27 cellular contexts compared by ENCODE assay signal in genomic region chr1:30739601-30740000, GRCh38. TPM values are rescaled to one million over a fixed set of nuclear protein-coding genes. Genes with fewer than 3 reads are reported as not detected.
DNase-seq lines count a peak whose midpoint lies in the region; ATAC-seq, FAIRE-seq and TF ChIP-seq lines count a peak whose summit lies in the region.
"Had no signal": no experiment of that assay in that cellular context is flagged by ENCODE, and none has a peak within 500 bp of the region (broad histone marks: within the 10 kb centered on the region; RNA-seq: fewer than 3 reads in every experiment).

No MANE protein-coding gene starts in this region.

- RAD21 ChIA-PET in GM12878 (lab: Charles Lee; ENCODE audit: unreplicated experiment), result no interaction called here

- H2AK9ac ChIP-seq in IMR-90 (replicated peaks; ENCODE audit: low read depth, low read length, poor library complexity), result peak overlapping the region; percentile 38

- dilution Hi-C loops in IMR-90 (cut with HindIII; ENCODE audit: low sequenced_read_pairs, unreplicated experiment), result no loop called here

- in situ Hi-C loops in IMR-90 (cut with MboI; ENCODE audit: low sequenced_read_pairs) (no loop called here), GM12878 (cut with MboI) (no loop called here)

- CTCF ChIA-PET in activated CD4-positive, alpha-beta memory T cell treated with anti-CD3 and anti-CD28 coated beads for 36 hours (lab: Charles Lee), result interaction anchor here (2.1 kb wide), 1 partner anchor 43 kb away, joined by 8 read pairs; no protein-coding TSS in a partner anchor
- CTCF ChIA-PET in activated CD4-positive, alpha-beta memory T cell treated with anti-CD3 and anti-CD28 coated beads, Interleukin-2, amount 10 ng/mL, durations not matched to agents 7 days and 5 days (lab: Charles Lee), result interaction anchor here (1.1 to 2.7 kb wide), 3 partner anchors 9 to 21 kb away, joined by 3 to 12 read pairs (median 5); no protein-coding TSS in a partner anchor
- CTCF ChIA-PET in IMR-90 (lab: Yijun Ruan, JAX), result no interaction called here
- CTCF ChIA-PET in GM12878 (lab: Yijun Ruan, JAX), result interaction anchor here (1.2 to 2.1 kb wide), 2 partner anchors 19 to 40 kb away, joined by 4 to 5 read pairs; no protein-coding TSS in a partner anchor

- no peak overlapping the region for H3K4me3 Mint-ChIP-seq in activated CD4-positive, alpha-beta memory T cell treated with anti-CD3 and anti-CD28 coated beads for 36 hours
- no peak overlapping the region for H3K4me3 Mint-ChIP-seq in activated CD4-positive, alpha-beta memory T cell treated with anti-CD3 and anti-CD28 coated beads, Interleukin-2, amount 10 ng/mL, durations not matched to agents 7 days and 5 days
- H3K4me3 Mint-ChIP-seq: type B pancreatic cell had no signal

- ATAC-seq in IMR-90 (ENCODE audit: low read depth) (no peak), GM12878 (no peak), GM21723 (IDR thresholded peaks at IDR 0.05; ENCODE audit: unreplicated experiment) (no peak)
- ATAC-seq: PC-3 had no signal

- peaks cover 53% of the 10 kb centered on the region for H3K4me1 Mint-ChIP-seq in activated CD4-positive, alpha-beta memory T cell treated with anti-CD3 and anti-CD28 coated beads for 36 hours (ENCODE audit: low read depth)
- H3K4me1 Mint-ChIP-seq in activated CD4-positive, alpha-beta memory T cell treated with anti-CD3 and anti-CD28 coated beads, Interleukin-2, amount 10 ng/mL, durations not matched to agents 7 days and 5 days, result peaks cover 89% of the 10 kb centered on the region

- no peak overlapping the region for H3K4ac ChIP-seq in IMR-90 (ENCODE audit: low read depth, low read length)
- peak overlapping the region; percentile 86 for H3K4ac ChIP-seq in neuronal stem cell (ENCODE audit: low read length)

- no peak overlapping the region for H2BK5ac ChIP-seq in IMR-90 (ENCODE audit: low read depth, low read length, poor library complexity, severe bottlenecking)
- H2BK5ac ChIP-seq in neuronal stem cell (ENCODE audit: low read length), result peak overlapping the region; percentile 76

- no peak overlapping the region for H4K5ac ChIP-seq in IMR-90 (ENCODE audit: low read depth, low read length)

- H3K9me3 Mint-ChIP-seq in activated CD4-positive, alpha-beta memory T cell treated with anti-CD3 and anti-CD28 coated beads for 36 hours, result no peaks in the 10 kb centered on the region
- peaks cover 2% of the 10 kb centered on the region for H3K9me3 Mint-ChIP-seq in activated CD4-positive, alpha-beta memory T cell treated with anti-CD3 and anti-CD28 coated beads, Interleukin-2, amount 10 ng/mL, durations not matched to agents 7 days and 5 days
- H3K9me3 Mint-ChIP-seq: type B pancreatic cell had no signal

- H2BK120ac ChIP-seq in IMR-90 (ENCODE audit: low read depth, low read length) (no peak overlapping the region), neuronal stem cell (ENCODE audit: low read depth, low read length) (no peak overlapping the region)

- no peak overlapping the region for H2BK20ac ChIP-seq in IMR-90 (ENCODE audit: low read depth, low read length)

- no peak overlapping the region for H4K91ac ChIP-seq in IMR-90 (ENCODE audit: insufficient read depth, low read depth, low read length)
- no peak overlapping the region for H4K91ac ChIP-seq in neuronal stem cell (ENCODE audit: low read depth, low read length, poor library complexity)

- BruUV-seq in IMR-90 (replicated peaks; lab: Mats Ljungman, UMichigan) (no TSS peak), GM12878 (replicated peaks; lab: Mats Ljungman, UMichigan) (no TSS peak)

- FAIRE-seq in GM12878 (lab: Jason Lieb, UNC) (no peak), HTR-8/SVneo (lab: Jason Lieb, UNC) (no peak)

- no peak overlapping the region for H3K14ac ChIP-seq in IMR-90 (replicated peaks; ENCODE audit: low read depth, low read length)
- H3K14ac ChIP-seq in neuronal stem cell (ENCODE audit: low read length), result no peak overlapping the region

- H4K8ac ChIP-seq in IMR-90 (ENCODE audit: low read depth in 2 of 2, low read length in 2 of 2), result no peak overlapping the region
- H4K8ac ChIP-seq in neuronal stem cell (ENCODE audit: low read depth, low read length), result no peak overlapping the region

- H2BK12ac ChIP-seq in neuronal stem cell (ENCODE audit: low read length), result peak overlapping the region; percentile 14

- SMC1A ChIA-PET in GM12878 (lab: Charles Lee; ENCODE audit: uncharacterized antibody, unreplicated experiment), result interaction anchor here (21.5 kb wide), 1 partner anchor 13 kb away, joined by 556 read pairs; the partner anchor contains the start of gene LAPTM5

- H2AFZ ChIP-seq in IMR-90 (replicated peaks; ENCODE audit: low read length, poor library complexity) (no peak overlapping the region), GM12878 (ENCODE audit: control insufficient read depth, low read depth, low read length) (no peak overlapping the region), neuronal stem cell (ENCODE audit: low read length) (no peak overlapping the region), Karpas-422 (ENCODE audit: low read length) (no peak overlapping the region)
- H2AFZ ChIP-seq: GM23248 had no signal

- POLR2A ChIA-PET in activated CD4-positive, alpha-beta memory T cell treated with anti-CD3 and anti-CD28 coated beads for 36 hours (lab: Charles Lee), result no interaction called here
- POLR2A ChIA-PET in activated CD4-positive, alpha-beta memory T cell treated with anti-CD3 and anti-CD28 coated beads, Interleukin-2, amount 10 ng/mL, durations not matched to agents 7 days and 5 days (lab: Charles Lee), result no interaction called here
- POLR2A ChIA-PET in IMR-90 (lab: Charles Lee; ENCODE audit: unreplicated experiment) (no interaction called here), GM12878 (lab: Charles Lee) (interaction anchor here (22.5 kb wide), 1 partner anchor 21 kb away, joined by 741 read pairs; the partner anchor contains the start of gene LAPTM5)

- H3K27ac Mint-ChIP-seq in activated CD4-positive, alpha-beta memory T cell treated with anti-CD3 and anti-CD28 coated beads for 36 hours, result peak overlapping the region; percentile 70
- H3K27ac Mint-ChIP-seq in activated CD4-positive, alpha-beta memory T cell treated with anti-CD3 and anti-CD28 coated beads, Interleukin-2, amount 10 ng/mL, durations not matched to agents 7 days and 5 days, result no peak overlapping the region
- H3K27ac Mint-ChIP-seq: type B pancreatic cell had no signal

- no peak overlapping the region for H3K4me3 ChIP-seq in IMR-90 (ENCODE audit: insufficient read depth, low read depth, low read length)
- no peak overlapping the region for H3K4me3 ChIP-seq in GM12878
- H3K4me3 ChIP-seq in neuronal stem cell (ENCODE audit: low read length in 2 of 2), result no peak overlapping the region
- H3K4me3 ChIP-seq in Karpas-422 (ENCODE audit: low read length), result no peak overlapping the region
- H3K4me3 ChIP-seq: GM23248, skin epidermis, stomach had no signal

- H3K79me1 ChIP-seq in IMR-90 (ENCODE audit: low read depth in 1 of 2, low read length in 2 of 2), result no peaks in the 10 kb centered on the region
- H3K79me1 ChIP-seq in neuronal stem cell (ENCODE audit: low read depth, low read length), result no peaks in the 10 kb centered on the region

- no peaks in the 10 kb centered on the region for H3K9me1 ChIP-seq in IMR-90 (ENCODE audit: insufficient read depth, low read length)

- TF ChIP-seq POLR2A in IMR-90 (IDR thresholded peaks at IDR 0.05; ENCODE audit: low read depth, low read length), result no peak
- TF ChIP-seq POLR2A in GM12878 (IDR thresholded peaks at IDR 0.05; ENCODE audit: low read depth, low read length), result peak; percentile 46; the same call in 1 of the 2 replicates

- 60% methylated on average over 3 of the region's 8 CpGs; no CpG with 5 or more reads in 1 of the 2 experiments for WGBS in IMR-90 (ENCODE audit: extremely low coverage in 2 of 2, insufficient read length in 1 of 2), 2 experiments
- WGBS in GM12878 (ENCODE audit: insufficient coverage, insufficient replicate concordance, low lambda C conversion rate, missing lambda C conversion rate), result 95% methylated on average over 7 of the region's 8 CpGs
- no CpG with 5 or more reads among the region's 8 CpGs for WGBS in neuronal stem cell (ENCODE audit: extremely low coverage in 2 of 2, insufficient read length in 2 of 2, insufficient replicate concordance in 1 of 2), 2 donors

- no peaks in the 10 kb centered on the region for H4K20me1 ChIP-seq in IMR-90 (ENCODE audit: insufficient read depth, low read length)
- peaks cover 8% of the 10 kb centered on the region for H4K20me1 ChIP-seq in GM12878 (ENCODE audit: control insufficient read depth, insufficient read depth)
- H4K20me1 ChIP-seq in Karpas-422 (ENCODE audit: insufficient read depth, low read depth, low read length), result peaks cover 30% of the 10 kb centered on the region

- H2BK15ac ChIP-seq in IMR-90 (ENCODE audit: low read depth, low read length) (no peak overlapping the region), neuronal stem cell (ENCODE audit: low read length) (peak overlapping the region; percentile 35)

- H3K27ac ChIP-seq in IMR-90 (ENCODE audit: insufficient read depth, low read length) (no peak overlapping the region), GM12878 (ENCODE audit: control insufficient read depth, insufficient read depth) (no peak overlapping the region), neuronal stem cell (replicated peaks; ENCODE audit: low read length) (no peak overlapping the region), Karpas-422 (ENCODE audit: low read length) (no peak overlapping the region)
- H3K27ac ChIP-seq: epithelial cell of prostate, GM23248, stomach had no signal

- TF ChIP-seq CTCF in IMR-90 (conservative IDR thresholded peaks at IDR 0.05; ENCODE audit: low read depth, low read length) (no peak), GM12878 (IDR thresholded peaks at IDR 0.05 in 2 of 3, conservative IDR thresholded peaks at IDR 0.05 in 1 of 3; ENCODE audit: control insufficient read depth in 2 of 3, extremely low read depth in 1 of 3, insufficient read depth in 1 of 3, low read depth in 3 of 3, low read length in 3 of 3) (no peak)

- no peak overlapping the region for H3K56ac ChIP-seq in IMR-90 (ENCODE audit: extremely low read depth, insufficient read depth, low read length)

- H3K23ac ChIP-seq in IMR-90 (ENCODE audit: low read depth, low read length) (no peak overlapping the region), neuronal stem cell (ENCODE audit: low read depth, low read length, poor library complexity) (peak overlapping the region; percentile 52)

- H3K18ac ChIP-seq in IMR-90 (ENCODE audit: low read depth, low read length) (no peak overlapping the region), neuronal stem cell (ENCODE audit: low read length) (peak overlapping the region; percentile 31)

- peaks cover 38% of the 10 kb centered on the region for H3K27me3 ChIP-seq in IMR-90 (ENCODE audit: control insufficient read depth, insufficient read depth, low read length)
- no peaks in the 10 kb centered on the region for H3K27me3 ChIP-seq in GM12878 (replicated peaks in 1 of 2; ENCODE audit: control insufficient read depth in 2 of 2, insufficient read depth in 2 of 2, low read length in 1 of 2)
- no peaks in the 10 kb centered on the region for H3K27me3 ChIP-seq in neuronal stem cell (ENCODE audit: control insufficient read depth in 3 of 3, insufficient read depth in 3 of 3, low read depth in 1 of 3, low read length in 3 of 3)
- no peaks in the 10 kb centered on the region for H3K27me3 ChIP-seq in Karpas-422 (ENCODE audit: low read length)
- H3K27me3 ChIP-seq: stomach had no signal

- peaks cover 69% of the 10 kb centered on the region for H3K36me3 Mint-ChIP-seq in activated CD4-positive, alpha-beta memory T cell treated with anti-CD3 and anti-CD28 coated beads for 36 hours
- H3K36me3 Mint-ChIP-seq in activated CD4-positive, alpha-beta memory T cell treated with anti-CD3 and anti-CD28 coated beads, Interleukin-2, amount 10 ng/mL, durations not matched to agents 7 days and 5 days (ENCODE audit: low read depth), result peaks cover 85% of the 10 kb centered on the region
- H3K36me3 Mint-ChIP-seq: type B pancreatic cell had no signal

- H3K27me3 Mint-ChIP-seq in activated CD4-positive, alpha-beta memory T cell treated with anti-CD3 and anti-CD28 coated beads for 36 hours, result no peaks in the 10 kb centered on the region
- no peaks in the 10 kb centered on the region for H3K27me3 Mint-ChIP-seq in activated CD4-positive, alpha-beta memory T cell treated with anti-CD3 and anti-CD28 coated beads, Interleukin-2, amount 10 ng/mL, durations not matched to agents 7 days and 5 days
- H3K27me3 Mint-ChIP-seq: type B pancreatic cell had no signal

- TF ChIP-seq EP300 in GM12878 (IDR thresholded peaks at IDR 0.05; ENCODE audit: borderline replicate concordance in 1 of 2, control insufficient read depth in 1 of 2, low read depth in 2 of 2, low read length in 2 of 2), result no peak

- no peaks in the 10 kb centered on the region for H3K36me3 ChIP-seq in IMR-90 (ENCODE audit: control insufficient read depth, insufficient read depth, low read length)
- peaks cover 66 to 75% of the 10 kb centered on the region in 2 experiments for H3K36me3 ChIP-seq in GM12878 (ENCODE audit: control insufficient read depth in 2 of 2, insufficient read depth in 2 of 2, low read length in 1 of 2)
- no peaks in the 10 kb centered on the region for H3K36me3 ChIP-seq in neuronal stem cell (replicated peaks in 1 of 2; ENCODE audit: control insufficient read depth in 2 of 2, insufficient read depth in 2 of 2, low read length in 2 of 2)
- peaks cover 36% of the 10 kb centered on the region for H3K36me3 ChIP-seq in Karpas-422 (ENCODE audit: insufficient read depth, low read length)

- H2AK5ac ChIP-seq in IMR-90 (ENCODE audit: low read depth, low read length) (no peak overlapping the region), neuronal stem cell (ENCODE audit: low read depth, low read length) (peak overlapping the region; percentile 62)

- intact Hi-C loops in activated CD4-positive, alpha-beta memory T cell treated with anti-CD3 and anti-CD28 coated beads for 36 hours (cut with micrococcal nuclease), result no loop called here
- intact Hi-C loops in IMR-90 (cut with micrococcal nuclease), result no loop called here
- intact Hi-C loops in GM12878 (cut with micrococcal nuclease; ENCODE audit: unreplicated experiment), result no loop called here

- H3K9me3 ChIP-seq in IMR-90 (ENCODE audit: control insufficient read depth, insufficient read depth, low read length) (peaks cover 7% of the 10 kb centered on the region), GM12878 (replicated peaks; ENCODE audit: control insufficient read depth, insufficient read depth, low read length) (no peaks in the 10 kb centered on the region), neuronal stem cell (replicated peaks in 1 of 2; ENCODE audit: control insufficient read depth in 2 of 2, insufficient read depth in 1 of 2, low read depth in 1 of 2, low read length in 2 of 2) (no peaks in the 10 kb centered on the region), Karpas-422 (ENCODE audit: low read length) (no peaks in the 10 kb centered on the region)
- H3K9me3 ChIP-seq: stomach had no signal

- no peak overlapping the region for H3K4me2 ChIP-seq in IMR-90 (ENCODE audit: low read depth, low read length)
- H3K4me2 ChIP-seq in GM12878 (ENCODE audit: control insufficient read depth, insufficient read depth), result no peak overlapping the region
- H3K4me2 ChIP-seq in neuronal stem cell (ENCODE audit: insufficient read depth, low read length, poor library complexity, severe bottlenecking), result no peak overlapping the region
- H3K4me2 ChIP-seq in Karpas-422 (ENCODE audit: low read depth, low read length, poor library complexity, severe bottlenecking), result no peak overlapping the region

- H3K79me2 ChIP-seq in GM12878 (ENCODE audit: control insufficient read depth, insufficient read depth, low read length) (peaks cover 54% of the 10 kb centered on the region), Karpas-422 (ENCODE audit: low read length) (peaks cover 18% of the 10 kb centered on the region)

- H3K9ac ChIP-seq in IMR-90 (ENCODE audit: low read depth, low read length) (no peak overlapping the region), GM12878 (ENCODE audit: control insufficient read depth, insufficient read depth, low read length) (no peak overlapping the region), neuronal stem cell (ENCODE audit: low read depth, low read length, poor library complexity) (no peak overlapping the region), Karpas-422 (ENCODE audit: low read length) (no peak overlapping the region)
- H3K9ac ChIP-seq: GM23248 had no signal

- TF ChIP-seq RAD21 in IMR-90 (IDR thresholded peaks at IDR 0.05; ENCODE audit: low read length), result no peak
- no peak for TF ChIP-seq RAD21 in GM12878 (IDR thresholded peaks at IDR 0.05; ENCODE audit: insufficient read depth, low read depth, low read length)

- no peak for DNase-seq in activated CD4-positive, alpha-beta memory T cell treated with anti-CD3 and anti-CD28 coated beads for 36 hours
- DNase-seq in activated CD4-positive, alpha-beta memory T cell treated with anti-CD3 and anti-CD28 coated beads, Interleukin-2, amount 10 ng/mL, durations not matched to agents 7 days and 5 days, result no peak
- DNase-seq in IMR-90, result no peak
- DNase-seq in GM12878 (ENCODE audit: low read depth, low spot score), result no peak
- DNase-seq in neuronal stem cell (ENCODE audit: low spot score), result no peak
- DNase-seq in Karpas-422, result no peak
- DNase-seq in HTR-8/SVneo (ENCODE audit: insufficient read length, low spot score), result no peak
- DNase-seq: activated CD4-positive, alpha-beta T cell treated with anti-CD3 and anti-CD28 coated beads for 4 hours; activated CD8-positive, alpha-beta memory T cell treated with anti-CD3 and anti-CD28 coated beads, Interleukin-2, amount 50 U/mL, for 48 hours; activated gamma-delta T cell treated with Interleukin-2 at 50 U/mL for 16 hours; AML-193; GM23248; islet precursor cell; NCI-H1092 treated with DMSO at 0.1 percent for 48 hours; NCI-H2081; PC-3; SHP77; stimulated activated CD4-positive, alpha-beta T cell treated with anti-CD3 and anti-CD28 coated beads, Interleukin-2, amount 100 ng/mL, for 24 hours; stomach; SW 1271 had no signal

- no peaks in the 10 kb centered on the region for H3K9me2 ChIP-seq in Karpas-422 (replicated peaks; ENCODE audit: insufficient read depth, low read length)

- H3K4me1 ChIP-seq in IMR-90 (ENCODE audit: control insufficient read depth, insufficient read depth, low read length) (no peaks in the 10 kb centered on the region), GM12878 (ENCODE audit: control insufficient read depth, insufficient read depth, low read length) (peaks cover 52% of the 10 kb centered on the region), neuronal stem cell (ENCODE audit: control insufficient read depth in 2 of 2, insufficient read depth in 1 of 2, low read depth in 1 of 2, low read length in 2 of 2) (peaks cover 2 to 4% of the 10 kb centered on the region in 2 donors), Karpas-422 (ENCODE audit: low read length) (peaks cover 46% of the 10 kb centered on the region)

RNA-seq across cellular contexts. Expression of gene MATN1, which starts 16.2 kb away (rescaled TPM):
- total RNA-seq in activated CD4-positive, alpha-beta memory T cell treated with anti-CD3 and anti-CD28 coated beads for 36 hours, result under 1 TPM in 1 of 2 experiments, not detected in 1; 0.34 TPM
- total RNA-seq in activated CD4-positive, alpha-beta memory T cell treated with anti-CD3 and anti-CD28 coated beads, Interleukin-2, amount 10 ng/mL, durations not matched to agents 7 days and 5 days, result not detected
- total RNA-seq in IMR-90 (2012; rRNA removed), result 0.56 TPM in 1 of 2 replicates, not detected in the other
- polyA plus RNA-seq in IMR-90 (2012; rRNA removed), result 0.10 and 0.27 TPM in 2 replicates
- polyA plus RNA-seq in IMR-90 (2012; cell fraction: cytosol; rRNA removed), result 0.03 TPM in 1 of 2 replicates, not detected in the other
- polyA plus RNA-seq in IMR-90 (2012; cell fraction: nucleus; rRNA removed; ENCODE audit: low replicate concordance), result 1.1 and 1.3 TPM in 2 replicates
- 0.51 and 1.9 TPM in 2 replicates for total RNA-seq in GM12878 (2013; cell fraction: nucleolus; rRNA removed)
- total RNA-seq in GM12878 (2014; rRNA removed), result 0.11 and 0.27 TPM in 2 replicates
- 0.04 TPM in 1 of 2 replicates, not detected in the other for total RNA-seq in GM12878 (2014; rRNA removed; fragmentation: Illumina TruSeq; extraction: Trizol)
- 0.21 and 0.24 TPM in 2 replicates for total RNA-seq in GM12878 (2021)
- 0.31 TPM for polyA plus RNA-seq in GM12878 (2011; ENCODE audit: low read depth)
- 0.36 and 0.50 TPM in 2 replicates for polyA plus RNA-seq in GM12878 (2011; rRNA removed)
- 0.67 and 0.77 TPM in 2 replicates for polyA plus RNA-seq in GM12878 (2011; cell fraction: cytosol; rRNA removed)
- polyA plus RNA-seq in GM12878 (2011; cell fraction: nucleus; rRNA removed), result 1.5 and 2.1 TPM in 2 replicates
- polyA plus RNA-seq in GM12878 (2012), result 0.48 and 0.60 TPM in 2 replicates
- 0.07 and 0.11 TPM in 2 replicates for polyA plus RNA-seq in GM12878 (2014; fragmentation: Illumina TruSeq; extraction: Trizol)
- polyA plus RNA-seq in GM12878 (2014; fragmentation: Nextera tagmentation; extraction: Ambion mirVana), result under 1 TPM in 1 of 2 experiments, not detected in 1; 0.07 TPM
- 0.10 and 0.46 TPM in 2 replicates for polyA plus RNA-seq in GM12878 (2014; rRNA removed)
- polyA plus RNA-seq in GM12878 (2016; fragmentation: Nextera tagmentation; extraction: Ambion mirVana), result under 1 TPM; 0.09 to 0.44 TPM
- polyA minus RNA-seq in GM12878 (2011; rRNA and poly(A)+ RNA removed), result 0.22 and 0.72 TPM in 2 replicates
- polyA minus RNA-seq in GM12878 (2011; cell fraction: cytosol; rRNA and poly(A)+ RNA removed), result not detected in 2 replicates
- polyA minus RNA-seq in GM12878 (2011; cell fraction: nucleus; rRNA and poly(A)+ RNA removed), result 0.67 and 1.3 TPM in 2 replicates
- polyA plus RNA-seq in neuronal stem cell (2013, experiment 1 of 2), result 0.04 TPM
- 0.01 TPM for polyA plus RNA-seq in neuronal stem cell (2013, experiment 2 of 2)
- total RNA-seq in Karpas-422 (2014; rRNA removed; shearing (Covaris generic); ENCODE audit: low replicate concordance), result 0.19 and 1.2 TPM in 2 replicates
- total RNA-seq: A172, fibroblast of villous mesenchyme, lower leg skin, PC-3 had no signal
- polyA plus RNA-seq: GM23248, stomach had no signal

RNA-seq across cellular contexts. Expression of gene LAPTM5, which starts 18.0 kb away (rescaled TPM):
- total RNA-seq in activated CD4-positive, alpha-beta memory T cell treated with anti-CD3 and anti-CD28 coated beads for 36 hours, result 100 to 1,000 TPM; 190 to 196 TPM
- total RNA-seq in activated CD4-positive, alpha-beta memory T cell treated with anti-CD3 and anti-CD28 coated beads, Interleukin-2, amount 10 ng/mL, durations not matched to agents 7 days and 5 days, result 100 to 1,000 TPM; 481 to 482 TPM
- total RNA-seq in IMR-90 (2012; rRNA removed) (under 0.01 TPM in 1 of 2 replicates, not detected in the other), GM12878 (2014; rRNA removed) (360 and 370 TPM in 2 replicates), GM12878 (2014; rRNA removed; fragmentation: Illumina TruSeq; extraction: Trizol) (423 and 431 TPM in 2 replicates), GM12878 (2021) (740 and 758 TPM in 2 replicates)
- polyA plus RNA-seq in IMR-90 (2012; rRNA removed) (0.09 TPM in 2 replicates), GM12878 (2011; rRNA removed) (411 and 682 TPM in 2 replicates), GM12878 (2014; fragmentation: Illumina TruSeq; extraction: Trizol) (972 and 1,013 TPM in 2 replicates), GM12878 (2014; fragmentation: Nextera tagmentation; extraction: Ambion mirVana) (10 to 100 TPM; 24.1 to 48.8 TPM), GM12878 (2014; rRNA removed) (675 and 692 TPM in 2 replicates), GM12878 (2016; fragmentation: Nextera tagmentation; extraction: Ambion mirVana) (1,000 to 10,000 TPM in 1 of 2 experiments, 100 to 1,000 TPM in 1; 977 to 1,034 TPM)
- polyA plus RNA-seq in IMR-90 (2012; cell fraction: cytosol; rRNA removed), result 0.12 TPM in 1 of 2 replicates, not detected in the other
- polyA plus RNA-seq in IMR-90 (2012; cell fraction: nucleus; rRNA removed; ENCODE audit: low replicate concordance), result 0.07 and 0.16 TPM in 2 replicates
- total RNA-seq in GM12878 (2013; cell fraction: nucleolus; rRNA removed), result 345 and 349 TPM in 2 replicates
- 582 TPM for polyA plus RNA-seq in GM12878 (2011; ENCODE audit: low read depth)
- 985 and 1,156 TPM in 2 replicates for polyA plus RNA-seq in GM12878 (2011; cell fraction: cytosol; rRNA removed)
- 492 and 615 TPM in 2 replicates for polyA plus RNA-seq in GM12878 (2011; cell fraction: nucleus; rRNA removed)
- 791 and 943 TPM in 2 replicates for polyA plus RNA-seq in GM12878 (2012)
- 1,330 and 1,556 TPM in 2 replicates for polyA minus RNA-seq in GM12878 (2011; rRNA and poly(A)+ RNA removed)
- 364 and 402 TPM in 2 replicates for polyA minus RNA-seq in GM12878 (2011; cell fraction: cytosol; rRNA and poly(A)+ RNA removed)
- 131 and 171 TPM in 2 replicates for polyA minus RNA-seq in GM12878 (2011; cell fraction: nucleus; rRNA and poly(A)+ RNA removed)
- 0.15 TPM for polyA plus RNA-seq in neuronal stem cell (2013, experiment 1 of 2)
- 0.10 TPM for polyA plus RNA-seq in neuronal stem cell (2013, experiment 2 of 2)
- 117 and 184 TPM in 2 replicates for total RNA-seq in Karpas-422 (2014; rRNA removed; shearing (Covaris generic); ENCODE audit: low replicate concordance)
- total RNA-seq: A172, fibroblast of villous mesenchyme, GM23248, PC-3 had no signal

Comparison
In these comparisons a context has a peak if more than half of its experiments do, and no peak if none do; other contexts are left out.
1. RNA of gene LAPTM5, which starts 18.0 kb away (total RNA-seq): 481 to 482 TPM in activated CD4-positive, alpha-beta memory T cell treated with anti-CD3 and anti-CD28 coated beads, Interleukin-2, amount 10 ng/mL, durations not matched to agents 7 days and 5 days, 345 to 758 TPM in GM12878, 190 to 196 TPM in activated CD4-positive, alpha-beta memory T cell treated with anti-CD3 and anti-CD28 coated beads for 36 hours and 117 to 184 TPM in Karpas-422; under 0.01 TPM in IMR-90; every median in the first group is over 100 times any median in the second.